Comparison of ENCODE assay signal across 9 cellular contexts in genomic region chr7:2717293-2717904, GRCh38. TPM values are rescaled to one million over a fixed set of nuclear protein-coding genes. Genes with fewer than 3 reads are reported as not detected.
A peak's percentile ranks its signal among the peaks of the same experiment; 100 is the strongest.
DNase-seq lines count a peak whose midpoint lies in the region; ATAC-seq lines count a peak whose summit lies in the region.
"Had no signal": no experiment of that assay in that cellular context is flagged by ENCODE, and none has a peak within 500 bp of the region (broad histone marks: within the 10 kb centered on the region; RNA-seq: fewer than 3 reads in every experiment).

No MANE protein-coding gene starts in this region.

- ATAC-seq in natural killer cell treated with Interleukin-12 subunit alpha and Interleukin-12 subunit beta and Interleukin-15 and Interleukin-18, amount 100 ng/mL, for 72 hours: no peak
- no peak for ATAC-seq in HG03442 (IDR thresholded peaks at IDR 0.05; ENCODE audit: unreplicated experiment)
- ATAC-seq in HG03135 (IDR thresholded peaks at IDR 0.05; ENCODE audit: unreplicated experiment): no peak

- peaks cover 25 to 46% of the 10 kb centered on the region in 2 donors for H3K4me1 Mint-ChIP-seq in natural killer cell treated with Interleukin-12 subunit alpha and Interleukin-12 subunit beta and Interleukin-15 and Interleukin-18, amount 100 ng/mL, for 72 hours (ENCODE audit: low read depth in 2 of 2)

- no peak overlapping the region for H3K27ac Mint-ChIP-seq in natural killer cell treated with Interleukin-12 subunit alpha and Interleukin-12 subunit beta and Interleukin-15 and Interleukin-18, amount 100 ng/mL, for 72 hours

- DNase-seq in CMK (ENCODE audit: low read depth) (peak; percentile 44), NCI-H2081 treated with DMSO at 0.1 percent for 48 hours (lab: John Stamatoyannopoulos, UW) (peak; percentile 67), dermis blood vessel endothelial cell (peak; percentile 47), NOMO-1 (lab: John Stamatoyannopoulos, UW; ENCODE audit: unreplicated experiment in 2 of 2) (no peak), MG63 (no peak)
- DNase-seq in natural killer cell treated with Interleukin-12 subunit alpha and Interleukin-12 subunit beta and Interleukin-15 and Interleukin-18, amount 100 ng/mL, for 72 hours (ENCODE audit: low spot score): no peak
- DNase-seq: hippocampal formation had no signal

- H3K9me3 ChIP-seq in MG63: no peaks in the 10 kb centered on the region

- H3K36me3 ChIP-seq in MG63: peaks cover 6% of the 10 kb centered on the region

- peak overlapping the region; percentile 24 for H3K4me3 Mint-ChIP-seq in natural killer cell treated with Interleukin-12 subunit alpha and Interleukin-12 subunit beta and Interleukin-15 and Interleukin-18, amount 100 ng/mL, for 72 hours

- no peaks in the 10 kb centered on the region for H3K9me3 Mint-ChIP-seq in natural killer cell treated with Interleukin-12 subunit alpha and Interleukin-12 subunit beta and Interleukin-15 and Interleukin-18, amount 100 ng/mL, for 72 hours

- peaks cover 24 to 44% of the 10 kb centered on the region in 2 donors for H3K27me3 Mint-ChIP-seq in natural killer cell treated with Interleukin-12 subunit alpha and Interleukin-12 subunit beta and Interleukin-15 and Interleukin-18, amount 100 ng/mL, for 72 hours

- H3K4me3 ChIP-seq in MG63: no peak overlapping the region

- H3K27me3 ChIP-seq in MG63: no peaks in the 10 kb centered on the region

- no peaks in the 10 kb centered on the region for H3K36me3 Mint-ChIP-seq in natural killer cell treated with Interleukin-12 subunit alpha and Interleukin-12 subunit beta and Interleukin-15 and Interleukin-18, amount 100 ng/mL, for 72 hours

RNA-seq across cellular contexts. Expression of gene AMZ1, which starts 29.4 kb away (rescaled TPM):
- under 0.01 TPM in 2 replicates for total RNA-seq in dermis blood vessel endothelial cell
- not detected for total RNA-seq in natural killer cell treated with Interleukin-12 subunit alpha and Interleukin-12 subunit beta and Interleukin-15 and Interleukin-18, amount 100 ng/mL, for 72 hours
- 0.03 TPM in 1 of 2 replicates, not detected in the other for total RNA-seq in MG63 (2014; rRNA removed; shearing (Covaris generic); ENCODE audit: low replicate concordance)

Comparison
In these comparisons a context has a peak if more than half of its experiments do, and no peak if none do; other contexts are left out.
1. DNase-seq: peak in CMK (single experiment), NCI-H2081 treated with DMSO at 0.1 percent for 48 hours (single experiment) and dermis blood vessel endothelial cell (single experiment); none in natural killer cell treated with Interleukin-12 subunit alpha and Interleukin-12 subunit beta and Interleukin-15 and Interleukin-18, amount 100 ng/mL, for 72 hours (single experiment), NOMO-1 (0 of 2) and MG63 (single experiment).